In the genomic region with DNA sequence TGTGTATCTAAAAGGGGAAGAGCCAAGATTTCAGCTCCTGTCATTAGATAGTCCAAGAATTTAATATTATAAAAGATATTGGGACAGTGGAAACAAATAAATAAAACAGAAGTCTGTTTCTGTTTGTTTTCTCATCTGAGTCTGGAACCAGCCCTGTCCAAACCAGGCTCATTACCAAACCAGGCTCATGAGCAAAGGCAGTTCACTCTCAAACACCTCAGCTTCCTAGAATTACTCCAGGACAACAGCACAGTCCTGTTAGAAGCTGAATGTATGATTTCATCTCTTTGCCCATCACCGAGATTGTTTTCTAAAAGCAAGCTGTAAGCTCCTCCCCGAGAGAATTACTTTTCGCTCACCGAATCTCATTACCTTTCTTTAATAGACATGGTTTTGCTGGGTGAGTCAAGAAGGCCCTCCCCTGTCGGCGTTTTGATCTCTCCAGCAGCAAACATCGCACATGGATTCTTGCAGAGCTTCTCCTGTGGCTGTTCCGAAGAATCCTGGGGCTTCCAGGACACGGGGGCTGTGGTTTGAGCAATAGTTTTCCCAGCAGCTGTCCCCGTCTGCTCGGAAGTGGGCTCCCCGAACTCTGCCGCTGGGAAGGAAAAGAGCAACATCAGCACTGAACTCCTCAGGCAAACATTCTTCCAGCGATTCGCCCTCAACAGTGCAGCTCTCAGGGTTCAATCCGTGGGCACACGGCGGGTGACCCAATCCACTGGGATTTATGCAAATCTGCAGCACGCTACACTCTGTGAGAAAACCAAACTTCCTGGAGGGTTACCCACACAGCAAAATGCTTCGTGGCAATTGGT, we compare ENCODE assay signal across 11 cellular contexts.
DNase-seq lines count a peak whose midpoint lies in the region; ATAC-seq and TF ChIP-seq lines count a peak whose summit lies in the region.
"Had no signal": no experiment of that assay in that cellular context is flagged by ENCODE, and none has a peak within 500 bp of the region (broad histone marks: within the 10 kb centered on the region; RNA-seq: fewer than 3 reads in every experiment).

No MANE protein-coding gene starts in this region.

- 81% methylated on average over 10 of the region's 20 CpGs for WGBS in right lobe of liver (ENCODE audit: insufficient coverage, low coverage, low lambda C conversion rate, missing lambda C conversion rate)

- no peak for TF ChIP-seq POLR2A in right lobe of liver (IDR thresholded peaks at IDR 0.05)

- H3K4me2 ChIP-seq in skeletal muscle satellite cell (ENCODE audit: low read length) = peak overlapping the region; percentile 6

- H3K36me3 ChIP-seq in right lobe of liver (peaks cover 0 to 35% (median 8%) of the 10 kb centered on the region in 4 donors), skeletal muscle satellite cell (ENCODE audit: insufficient read depth, low read length) (peaks cover 12% of the 10 kb centered on the region), MG63 (peaks cover 3% of the 10 kb centered on the region; the same call in 1 of the 2 replicates)

- DNase-seq in LHCN-M2 (ENCODE audit: low read depth) (peak; percentile 71), brain pericyte (ENCODE audit: low read depth, low spot score) (peak; percentile 92), right lobe of liver (no peak), NAMALWA (ENCODE audit: low spot score) (no peak), DMS 273 treated with DMSO at 0.1 percent for 48 hours (lab: John Stamatoyannopoulos, UW) (no peak), MG63 (no peak)
- DNase-seq in activated naive CD4-positive, alpha-beta T cell (lab: John Stamatoyannopoulos, UW) = no peak
- DNase-seq: caudate nucleus; mucosa of descending colon; stimulated activated CD4-positive, alpha-beta T cell treated with anti-CD3 and anti-CD28 coated beads, Interleukin-2, amount 100 ng/mL, for 48 hours had no signal

- no peak overlapping the region for H3K4me3 ChIP-seq in right lobe of liver
- no peak overlapping the region for H3K4me3 ChIP-seq in skeletal muscle satellite cell (ENCODE audit: low read length)
- no peak overlapping the region for H3K4me3 ChIP-seq in MG63
- H3K4me3 ChIP-seq: mucosa of descending colon had no signal

- peak overlapping the region in 1 of 3 donors; percentile 47 for H3K27ac ChIP-seq in right lobe of liver

- H3K27me3 ChIP-seq in right lobe of liver (no peaks in the 10 kb centered on the region), skeletal muscle satellite cell (ENCODE audit: control insufficient read depth, insufficient read depth, low read length) (no peaks in the 10 kb centered on the region), MG63 (no peaks in the 10 kb centered on the region)

- intact Hi-C loops in right lobe of liver (cut with DNase I) = no loop called here

- ATAC-seq in right lobe of liver = peak; percentile 36 to 55 (median 46)
- ATAC-seq: mucosa of descending colon had no signal

- no peak for TF ChIP-seq CTCF in right lobe of liver (IDR thresholded peaks at IDR 0.05)

- no peaks in the 10 kb centered on the region for H3K4me1 ChIP-seq in right lobe of liver
- H3K4me1 ChIP-seq in skeletal muscle satellite cell (ENCODE audit: control insufficient read depth, insufficient read depth, low read length) = no peaks in the 10 kb centered on the region

- H3K9me3 ChIP-seq in right lobe of liver = no peaks in the 10 kb centered on the region
- no peaks in the 10 kb centered on the region for H3K9me3 ChIP-seq in skeletal muscle satellite cell (replicated peaks; ENCODE audit: low read length)
- no peaks in the 10 kb centered on the region for H3K9me3 ChIP-seq in MG63
- H3K9me3 ChIP-seq: mucosa of descending colon had no signal

- no peak overlapping the region for H3K9ac ChIP-seq in skeletal muscle satellite cell (ENCODE audit: low read depth, low read length)

Comparison
In these comparisons a context has a peak if more than half of its experiments do, and no peak if none do; other contexts are left out.
1. DNase-seq: peak in LHCN-M2 (single experiment) and brain pericyte (single experiment); none in right lobe of liver (0 of 3), NAMALWA (single experiment), DMS 273 treated with DMSO at 0.1 percent for 48 hours (single experiment), activated naive CD4-positive, alpha-beta T cell (0 of 4) and MG63 (single experiment).